In the genomic region with DNA sequence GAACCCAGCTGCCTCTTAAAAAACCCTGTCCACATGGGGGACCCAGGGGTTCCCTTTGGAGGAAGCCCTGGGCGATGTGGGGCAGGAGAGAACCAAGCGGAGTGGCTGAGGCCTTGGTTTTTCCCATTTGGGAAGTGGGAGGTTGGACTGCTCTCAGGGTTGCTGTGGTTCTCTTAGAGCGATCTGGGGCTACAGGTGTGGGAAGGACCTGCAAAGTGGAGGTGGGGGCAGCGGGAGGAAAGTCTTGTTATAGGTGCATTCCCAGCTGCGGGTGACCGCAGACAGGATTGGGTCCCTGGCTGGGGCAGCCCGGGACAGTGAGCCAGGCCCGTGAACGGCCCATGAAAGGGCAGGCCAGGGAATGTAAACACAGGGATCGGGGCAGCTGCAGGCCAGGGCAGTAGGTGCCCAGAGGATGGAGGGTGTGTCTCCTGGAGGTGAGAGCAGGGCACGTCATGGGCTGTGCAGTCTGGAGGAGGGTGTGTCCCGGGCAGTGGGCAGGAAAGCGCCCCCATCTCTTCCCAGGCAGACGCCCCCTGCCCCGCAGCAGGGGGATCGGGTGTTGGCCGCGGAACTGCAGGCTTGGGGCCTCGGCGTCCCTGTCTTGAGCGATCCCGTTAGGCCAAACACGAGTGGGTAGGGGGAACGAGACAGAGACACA, we compare ENCODE assay signal across 8 cellular contexts. TPM values are rescaled to one million over a fixed set of nuclear protein-coding genes. Genes with fewer than 3 reads are reported as not detected.
A peak's percentile ranks its signal among the peaks of the same experiment; 100 is the strongest.
DNase-seq lines count a peak whose midpoint lies in the region; ATAC-seq and TF ChIP-seq lines count a peak whose summit lies in the region.

No MANE protein-coding gene starts in this region.

- intact Hi-C loops in OCI-LY7 (cut with micrococcal nuclease; ENCODE audit: unreplicated experiment), result no loop called here

- H3K9me2 ChIP-seq in DOHH2 (replicated peaks; ENCODE audit: control insufficient read depth, low read length) (no peaks in the 10 kb centered on the region), OCI-LY7 (ENCODE audit: insufficient read depth, low read length) (no peaks in the 10 kb centered on the region)

- CTCF ChIA-PET in OCI-LY7 (lab: Charles Lee; ENCODE audit: unreplicated experiment), result interaction anchor here (0.6 kb wide), 1 partner anchor 128 kb away, joined by 5 read pairs; no protein-coding TSS in a partner anchor

- no peaks in the 10 kb centered on the region for H4K20me1 ChIP-seq in DOHH2 (ENCODE audit: control insufficient read depth, insufficient read depth, low read depth, low read length)
- H4K20me1 ChIP-seq in OCI-LY7 (ENCODE audit: insufficient read depth, low read length), result no peaks in the 10 kb centered on the region
- no peaks in the 10 kb centered on the region for H4K20me1 ChIP-seq in osteoblast (ENCODE audit: insufficient read depth, low read length)

- H3K79me2 ChIP-seq in DOHH2 (ENCODE audit: control insufficient read depth, low read length), result peaks cover 22% of the 10 kb centered on the region
- peaks cover 13% of the 10 kb centered on the region; the same call in 1 of the 2 replicates for H3K79me2 ChIP-seq in OCI-LY7 (ENCODE audit: insufficient read depth, low read depth, low read length)
- no peaks in the 10 kb centered on the region for H3K79me2 ChIP-seq in osteoblast (ENCODE audit: insufficient read depth, low read length)

- 27% methylated on average over 24 of the region's 24 CpGs for WGBS in esophagus, 2 donors

- DNase-seq in OCI-LY7 (ENCODE audit: low spot score), result peak; percentile 27
- peak; percentile 74 for DNase-seq in osteoblast (ENCODE audit: insufficient read length, low spot score, missing footprints)
- DNase-seq in NOMO-1 treated with dmso at 0.1 percent for 144 hours (lab: John Stamatoyannopoulos, UW; ENCODE audit: unreplicated experiment), result no peak
- no peak for DNase-seq in midbrain (lab: John Stamatoyannopoulos, UW)

- H3K4me3 ChIP-seq in DOHH2 (ENCODE audit: low read length), result peak overlapping the region; percentile 87
- peak overlapping the region; percentile 89 for H3K4me3 ChIP-seq in OCI-LY7 (ENCODE audit: low read depth, low read length, poor library complexity, severe bottlenecking)
- H3K4me3 ChIP-seq in esophagus (ENCODE audit: low read depth in 1 of 2, low read length in 2 of 2), result peak overlapping the region; percentile 66 to 82
- H3K4me3 ChIP-seq in osteoblast (ENCODE audit: insufficient read depth, low read length), result peak overlapping the region; percentile 76

- H3K27me3 ChIP-seq in DOHH2 (ENCODE audit: control insufficient read depth, low read length) (no peaks in the 10 kb centered on the region), esophagus (ENCODE audit: control insufficient read depth in 1 of 2, insufficient read depth in 2 of 2, low read length in 2 of 2) (no peaks in the 10 kb centered on the region), osteoblast (ENCODE audit: insufficient read depth, low read length) (peaks cover under 1% of the 10 kb centered on the region)

- ATAC-seq in GM21825 (IDR thresholded peaks at IDR 0.05; ENCODE audit: unreplicated experiment) (no peak), GM18511 (IDR thresholded peaks at IDR 0.05; ENCODE audit: unreplicated experiment) (no peak)

- H3K4me1 ChIP-seq in DOHH2 (ENCODE audit: control insufficient read depth, low read length) (peaks cover 15% of the 10 kb centered on the region), OCI-LY7 (ENCODE audit: insufficient read depth, low read length, poor library complexity, severe bottlenecking) (peaks cover 15% of the 10 kb centered on the region), esophagus (ENCODE audit: control insufficient read depth in 2 of 2, insufficient read depth in 2 of 2, low read length in 1 of 2) (peaks cover 4 to 6% of the 10 kb centered on the region in 2 donors), osteoblast (ENCODE audit: insufficient read depth, low read length) (peaks cover 8% of the 10 kb centered on the region)

- BruUV-seq in OCI-LY7 (replicated peaks; lab: Mats Ljungman, UMichigan), result no TSS peak

- TF ChIP-seq CTCF in DOHH2 (IDR thresholded peaks at IDR 0.05; ENCODE audit: low read depth, low read length, poor library complexity, severe bottlenecking) (no peak), OCI-LY7 (conservative IDR thresholded peaks at IDR 0.05; ENCODE audit: low read length) (peak; percentile 28), osteoblast (IDR thresholded peaks at IDR 0.05; ENCODE audit: extremely low read depth, low read depth, low read length) (no peak)

- H2AFZ ChIP-seq in OCI-LY7 (ENCODE audit: low read length) (peak overlapping the region; percentile 53; the same call in 1 of the 2 replicates), osteoblast (ENCODE audit: low read length) (no peak overlapping the region)

- H3K36me3 ChIP-seq in DOHH2 (ENCODE audit: control insufficient read depth, low read length) (peaks cover 40% of the 10 kb centered on the region), OCI-LY7 (ENCODE audit: insufficient read depth, low read length) (peaks cover 39% of the 10 kb centered on the region), esophagus (ENCODE audit: control insufficient read depth in 2 of 2, insufficient read depth in 2 of 2, low read length in 1 of 2) (peaks cover 8 to 15% of the 10 kb centered on the region in 2 donors), osteoblast (ENCODE audit: insufficient read depth, low read length) (peaks cover 2% of the 10 kb centered on the region)

- H3K9me3 ChIP-seq in DOHH2 (ENCODE audit: control insufficient read depth, insufficient read depth, low read length) (peaks cover 12% of the 10 kb centered on the region), OCI-LY7 (ENCODE audit: low read length) (peaks cover 15% of the 10 kb centered on the region), esophagus (ENCODE audit: control insufficient read depth in 2 of 2, insufficient read depth in 1 of 2, low read depth in 1 of 2, low read length in 1 of 2) (peaks cover 2 to 11% of the 10 kb centered on the region in 2 donors), osteoblast (ENCODE audit: low read depth, low read length) (peaks cover 2% of the 10 kb centered on the region)

- peak overlapping the region; percentile 91 for H3K4me2 ChIP-seq in DOHH2 (ENCODE audit: low read length)
- peak overlapping the region; percentile 91 for H3K4me2 ChIP-seq in OCI-LY7 (ENCODE audit: low read length)
- peak overlapping the region; percentile 83 for H3K4me2 ChIP-seq in osteoblast (ENCODE audit: insufficient read depth, low read length)

- H3K27ac ChIP-seq in DOHH2 (ENCODE audit: low read depth, low read length) (peak overlapping the region; percentile 53), OCI-LY7 (ENCODE audit: low read depth, low read length, poor library complexity, severe bottlenecking) (peak overlapping the region; percentile 62), esophagus (ENCODE audit: low read depth in 2 of 2, low read length in 1 of 2) (peak overlapping the region; percentile 88 to 98), osteoblast (ENCODE audit: low read depth, low read length) (no peak overlapping the region)

- POLR2A ChIA-PET in OCI-LY7 (lab: Charles Lee), result interaction anchor here (1.8 kb wide), 1 partner anchor 22 kb away, joined by 6 read pairs; the partner anchor contains the start of gene DENND1C

- H3F3A ChIP-seq in DOHH2 (ENCODE audit: control insufficient read depth, insufficient read depth), result no peaks in the 10 kb centered on the region

RNA-seq across cellular contexts. Expression of gene SLC25A23, which starts 0.8 kb away (rescaled TPM):
- 48.4 and 50.9 TPM in 2 replicates for total RNA-seq in OCI-LY7 (2014; rRNA removed; shearing (Covaris generic))
- total RNA-seq in OCI-LY7 (2022), result 65.5 and 65.7 TPM in 2 replicates
- polyA plus RNA-seq in esophagus, result 10 to 100 TPM; 43.5 to 66.0 TPM
- total RNA-seq in osteoblast, result 22.8 and 23.6 TPM in 2 replicates

RNA-seq across cellular contexts. Expression of gene CRB3, which starts 5.2 kb away (rescaled TPM):
- total RNA-seq in OCI-LY7 (2014; rRNA removed; shearing (Covaris generic)), result 1.2 and 1.5 TPM in 2 replicates
- total RNA-seq in OCI-LY7 (2022) (2.3 and 2.9 TPM in 2 replicates), osteoblast (not detected in 2 replicates)
- 10 to 100 TPM; 50.8 to 87.6 TPM for polyA plus RNA-seq in esophagus

RNA-seq across cellular contexts. Expression of gene DENND1C, which starts 22.8 kb away (rescaled TPM):
- total RNA-seq in OCI-LY7 (2014; rRNA removed; shearing (Covaris generic)), result 40.9 and 41.8 TPM in 2 replicates
- total RNA-seq in OCI-LY7 (2022) (68.3 and 76.1 TPM in 2 replicates), osteoblast (not detected in 2 replicates)
- 1 to 10 TPM; 1.8 to 3.9 TPM for polyA plus RNA-seq in esophagus

RNA-seq across cellular contexts. Expression of gene SLC25A41, which starts 25.3 kb away (rescaled TPM):
- not detected in 2 replicates for total RNA-seq in OCI-LY7 (2014; rRNA removed; shearing (Covaris generic))
- total RNA-seq in OCI-LY7 (2022), result not detected in 2 replicates
- polyA plus RNA-seq in esophagus, result 1 to 10 TPM in 1 of 2 donors, under 1 TPM in 1; 0.36 to 1.4 TPM
- not detected in 2 replicates for total RNA-seq in osteoblast

RNA-seq across cellular contexts. Expression of gene KHSRP, which starts 34.2 kb away (rescaled TPM):
- total RNA-seq in OCI-LY7 (2014; rRNA removed; shearing (Covaris generic)), result 255 and 271 TPM in 2 replicates
- total RNA-seq in OCI-LY7 (2022) (468 and 499 TPM in 2 replicates), osteoblast (89.9 and 90.5 TPM in 2 replicates)
- 10 to 100 TPM; 91.9 to 96.2 TPM for polyA plus RNA-seq in esophagus

Comparison
In these comparisons a context has a peak if more than half of its experiments do, and no peak if none do; other contexts are left out.
1. DNase-seq: peak in OCI-LY7 (single experiment) and osteoblast (single experiment); none in NOMO-1 treated with dmso at 0.1 percent for 144 hours (single experiment) and midbrain (single experiment).
2. RNA of gene DENND1C, which starts 22.8 kb away (total RNA-seq): 40.9 to 76.1 TPM in OCI-LY7; not detected in osteoblast; every median in the first group is over 10 times any median in the second.
3. Peak in every context shown above with its lines, with median percentiles within 50 percentile points of each other: H3K4me2 ChIP-seq and H3K4me3 ChIP-seq.